Comparison of ENCODE assay signal across 11 cellular contexts in the genomic region with DNA sequence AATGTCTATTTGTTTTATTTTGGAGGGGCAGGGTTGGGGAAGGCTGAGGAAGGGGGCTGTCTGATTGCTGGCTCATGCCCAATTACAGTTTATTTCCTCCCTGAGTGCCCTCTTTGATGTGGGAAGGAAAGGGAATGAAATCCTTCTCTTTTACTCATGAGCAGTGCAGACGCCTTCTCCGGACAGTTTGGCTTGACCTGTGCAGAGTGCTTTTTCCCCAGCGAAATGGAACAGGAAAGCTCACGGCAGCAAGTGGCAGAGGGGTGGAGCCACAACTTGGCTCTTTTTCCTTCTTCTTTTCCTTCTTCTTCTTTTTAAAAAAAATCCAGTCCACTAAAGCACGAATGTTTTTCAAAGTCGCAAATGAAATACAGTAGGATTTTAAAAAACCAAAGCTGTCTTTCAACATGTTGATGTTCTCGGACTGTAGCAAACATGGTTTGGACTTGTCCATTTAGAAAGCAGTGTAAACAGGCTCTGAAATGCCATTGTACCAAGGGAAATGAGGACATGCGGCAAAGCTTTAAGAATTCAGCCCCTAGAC. TPM values are rescaled to one million over a fixed set of nuclear protein-coding genes. Genes with fewer than 3 reads are reported as not detected.
DNase-seq lines count a peak whose midpoint lies in the region; ATAC-seq and TF ChIP-seq lines count a peak whose summit lies in the region.
"Had no signal": no experiment of that assay in that cellular context is flagged by ENCODE, and none has a peak within 500 bp of the region (broad histone marks: within the 10 kb centered on the region; RNA-seq: fewer than 3 reads in every experiment).

No MANE protein-coding gene starts in this region.

- H3K9me3 ChIP-seq in CD8-positive, alpha-beta memory T cell (ENCODE audit: low read length) = no peaks in the 10 kb centered on the region
- no peaks in the 10 kb centered on the region for H3K9me3 ChIP-seq in neutrophil

- CTCF ChIA-PET in CD8-positive, alpha-beta memory T cell (lab: Charles Lee) = no interaction called here
- CTCF ChIA-PET in activated CD8-positive, alpha-beta T cell treated with anti-CD3 and anti-CD28 coated beads for 36 hours (lab: Charles Lee) = no interaction called here

- H3K27me3 Mint-ChIP-seq in CD8-positive, alpha-beta memory T cell = peaks cover 15 to 32% of the 10 kb centered on the region in 2 donors
- peaks cover 13% of the 10 kb centered on the region for H3K27me3 Mint-ChIP-seq in activated CD8-positive, alpha-beta T cell treated with anti-CD3 and anti-CD28 coated beads for 36 hours

- H3K4me1 ChIP-seq in CD8-positive, alpha-beta memory T cell (ENCODE audit: insufficient read depth, low read length) = no peaks in the 10 kb centered on the region
- peaks cover 91 to 94% of the 10 kb centered on the region in 2 experiments for H3K4me1 ChIP-seq in neutrophil (ENCODE audit: control insufficient read depth in 1 of 2, insufficient read depth in 1 of 2, low read depth in 1 of 2, low read length in 1 of 2)

- POLR2A ChIA-PET in CD8-positive, alpha-beta memory T cell (lab: Charles Lee) = no interaction called here
- POLR2A ChIA-PET in activated CD8-positive, alpha-beta T cell treated with anti-CD3 and anti-CD28 coated beads for 36 hours (lab: Charles Lee) = no interaction called here

- H3K36me3 Mint-ChIP-seq in CD8-positive, alpha-beta memory T cell = no peaks in the 10 kb centered on the region
- no peaks in the 10 kb centered on the region for H3K36me3 Mint-ChIP-seq in activated CD8-positive, alpha-beta T cell treated with anti-CD3 and anti-CD28 coated beads for 36 hours (ENCODE audit: low read depth)
- H3K36me3 Mint-ChIP-seq: CD4-positive, alpha-beta memory T cell had no signal

- H3K9me3 Mint-ChIP-seq in CD8-positive, alpha-beta memory T cell = no peaks in the 10 kb centered on the region
- H3K9me3 Mint-ChIP-seq in activated CD8-positive, alpha-beta T cell treated with anti-CD3 and anti-CD28 coated beads for 36 hours = no peaks in the 10 kb centered on the region
- H3K9me3 Mint-ChIP-seq: CD4-positive, alpha-beta memory T cell had no signal

- intact Hi-C loops in activated CD8-positive, alpha-beta T cell treated with anti-CD3 and anti-CD28 coated beads for 36 hours (cut with micrococcal nuclease) = no loop called here

- no peak overlapping the region for H3K27ac Mint-ChIP-seq in CD8-positive, alpha-beta memory T cell
- no peak overlapping the region for H3K27ac Mint-ChIP-seq in activated CD8-positive, alpha-beta T cell treated with anti-CD3 and anti-CD28 coated beads for 36 hours
- H3K27ac Mint-ChIP-seq: CD4-positive, alpha-beta memory T cell had no signal

- H3K4me1 Mint-ChIP-seq in CD8-positive, alpha-beta memory T cell = no peaks in the 10 kb centered on the region
- H3K4me1 Mint-ChIP-seq in activated CD8-positive, alpha-beta T cell treated with anti-CD3 and anti-CD28 coated beads for 36 hours (ENCODE audit: low read depth) = no peaks in the 10 kb centered on the region
- H3K4me1 Mint-ChIP-seq: CD4-positive, alpha-beta memory T cell had no signal

- no peak for TF ChIP-seq CTCF in foreskin fibroblast (IDR thresholded peaks at IDR 0.05; ENCODE audit: low read depth, low read length)
- TF ChIP-seq CTCF in neutrophil (IDR thresholded peaks at IDR 0.05) = no peak
- TF ChIP-seq CTCF in activated CD8-positive, alpha-beta T cell treated with anti-CD3 and anti-CD28 coated beads for 36 hours (IDR thresholded peaks at IDR 0.05) = no peak

- DNase-seq in CD8-positive, alpha-beta memory T cell = no peak
- DNase-seq in SW480 (ENCODE audit: low spot score) (peak; percentile 88), foreskin fibroblast (peak; percentile 37 to 67)
- DNase-seq in activated CD8-positive, alpha-beta T cell treated with anti-CD3 and anti-CD28 coated beads for 36 hours = no peak
- DNase-seq: CD4-positive, alpha-beta memory T cell; NCI-H1436 treated with DMSO at 0.1 percent for 48 hours; stimulated activated CD4-positive, alpha-beta T cell treated with anti-CD3 and anti-CD28 coated beads, Interleukin-4, amount 100 ng/mL, for 24 hours had no signal

- H3K36me3 ChIP-seq in CD8-positive, alpha-beta memory T cell (ENCODE audit: insufficient read depth, low read length) = no peaks in the 10 kb centered on the region
- peaks cover 4% of the 10 kb centered on the region for H3K36me3 ChIP-seq in neutrophil

- no peak overlapping the region for H3K4me3 Mint-ChIP-seq in CD8-positive, alpha-beta memory T cell
- H3K4me3 Mint-ChIP-seq in activated CD8-positive, alpha-beta T cell treated with anti-CD3 and anti-CD28 coated beads for 36 hours = no peak overlapping the region
- H3K4me3 Mint-ChIP-seq: CD4-positive, alpha-beta memory T cell had no signal

- no peaks in the 10 kb centered on the region for H3K27me3 ChIP-seq in CD8-positive, alpha-beta memory T cell (ENCODE audit: insufficient read depth, low read length, poor library complexity, severe bottlenecking)
- H3K27me3 ChIP-seq in neutrophil = no peaks in the 10 kb centered on the region

- peak overlapping the region; percentile 59 for H3K27ac ChIP-seq in CD8-positive, alpha-beta memory T cell (ENCODE audit: low read depth, low read length)
- H3K27ac ChIP-seq in neutrophil = peak overlapping the region; percentile 80

- ATAC-seq in activated CD8-positive, alpha-beta T cell treated with anti-CD3 and anti-CD28 coated beads for 36 hours = no peak
- ATAC-seq in GM19397 (IDR thresholded peaks at IDR 0.05; ENCODE audit: unreplicated experiment) (no peak), HG03095 (IDR thresholded peaks at IDR 0.05; ENCODE audit: unreplicated experiment) (no peak), HG03025 (IDR thresholded peaks at IDR 0.05; ENCODE audit: low FRiP score, unreplicated experiment) (no peak)

- H3K4me3 ChIP-seq in CD8-positive, alpha-beta memory T cell (ENCODE audit: low read length) = no peak overlapping the region
- peak overlapping the region in 1 of 2 donors; percentile 3 for H3K4me3 ChIP-seq in foreskin fibroblast (ENCODE audit: low read depth in 1 of 2, low read length in 2 of 2)
- H3K4me3 ChIP-seq in neutrophil (ENCODE audit: low read depth in 1 of 2, low read length in 1 of 2) = peak overlapping the region; percentile 37 to 54

RNA-seq across cellular contexts. Expression of a gene that starts 34.6 kb away (rescaled TPM):
- 1 to 10 TPM in 1 of 2 experiments, under 1 TPM in 1; 0.57 to 1.1 TPM for total RNA-seq in CD8-positive, alpha-beta memory T cell
- polyA plus RNA-seq in CD8-positive, alpha-beta memory T cell = 4.7 TPM
- under 1 TPM; 0.45 to 0.76 TPM for total RNA-seq in activated CD8-positive, alpha-beta T cell treated with anti-CD3 and anti-CD28 coated beads for 36 hours

Comparison
In these comparisons a context has a peak if more than half of its experiments do, and no peak if none do; other contexts are left out.
1. DNase-seq: peak in SW480 (single experiment) and foreskin fibroblast (2 of 2); none in CD8-positive, alpha-beta memory T cell (0 of 5) and activated CD8-positive, alpha-beta T cell treated with anti-CD3 and anti-CD28 coated beads for 36 hours (single experiment).